ENCODE assay signal across 36 cellular contexts in genomic region chr9:81705578-81705977, GRCh38. TPM values are rescaled to one million over a fixed set of nuclear protein-coding genes. Genes with fewer than 3 reads are reported as not detected.
"Had no signal": no experiment of that assay in that cellular context is flagged by ENCODE, and none has a peak within 500 bp of the region (broad histone marks: within the 10 kb centered on the region; RNA-seq: fewer than 3 reads in every experiment).

No MANE protein-coding gene starts in this region.

- H3K27me3 ChIP-seq: ascending aorta had no signal

- ATAC-seq: activated CD8-positive, alpha-beta T cell treated with anti-CD3 and anti-CD28 coated beads for 36 hours; activated naive CD8-positive, alpha-beta T cell treated with anti-CD3 and anti-CD28 coated beads, Interleukin-2, amount 50 U/mL, for 24 hours had no signal

- DNase-seq: activated B cell treated with CpG ODN at 0.5 μM for 24 hours; activated CD4-positive, alpha-beta memory T cell treated with anti-CD3 and anti-CD28 coated beads for 36 hours; activated CD4-positive, alpha-beta T cell treated with anti-CD3 and anti-CD28 coated beads for 4 hours; activated CD4-positive, alpha-beta T cell treated with anti-CD3 and anti-CD28 coated beads, Interleukin-2, amount 10 ng/mL, durations not matched to agents 24 days and 14 days; activated CD4-positive, alpha-beta T cell treated with anti-CD3 and anti-CD28 coated beads, Interleukin-2, amount 50 U/mL, for 1 hour; activated CD4-positive, alpha-beta T cell treated with anti-CD3 and anti-CD28 coated beads, Interleukin-2, amount 50 U/mL, for 4 hours; activated CD4-positive, CD25-positive, alpha-beta regulatory T cell treated with anti-CD3 and anti-CD28 coated beads, Interleukin-2, amount 50 U/mL, for 72 hours; activated CD8-positive, alpha-beta memory T cell treated with anti-CD3 and anti-CD28 coated beads, Interleukin-2, amount 50 U/mL, for 48 hours; activated CD8-positive, alpha-beta T cell treated with anti-CD3 and anti-CD28 coated beads for 36 hours; activated effector memory CD4-positive, alpha-beta T cell treated with Interleukin-2 at 50 U/mL for 16 hours; activated gamma-delta T cell; activated naive CD4-positive, alpha-beta T cell treated with anti-CD3 and anti-CD28 coated beads, Interleukin-2, amount 10 ng/mL, durations not matched to agents 7 days and 5 days; activated naive CD4-positive, alpha-beta T cell treated with Interleukin-2 at 50 U/mL for 16 hours; activated naive CD8-positive, alpha-beta T cell treated with anti-CD3 and anti-CD28 coated beads, Interleukin-2, amount 10 ng/mL, durations not matched to agents 7 days and 5 days; activated naive CD8-positive, alpha-beta T cell treated with anti-CD3 and anti-CD28 coated beads, Interleukin-2, amount 50 U/mL, for 24 hours; activated T-cell treated with anti-CD3 and anti-CD28 coated beads, Interleukin-2, amount 50 U/mL, for 24 hours; activated T-cell treated with anti-CD3 and anti-CD28 coated beads, Interleukin-2, amount 50 U/mL, for 48 hours; amygdala; anterior cingulate cortex; caudate nucleus; T-helper 1 cell; T-helper 2 cell; T-helper 9 cell had no signal

- H3K9me3 Mint-ChIP-seq: activated B cell treated with CpG ODN at 0.5 μM for 24 hours; activated CD4-positive, alpha-beta memory T cell treated with anti-CD3 and anti-CD28 coated beads for 36 hours; activated CD4-positive, alpha-beta T cell treated with anti-CD3 and anti-CD28 coated beads, Interleukin-2, amount 10 ng/mL, durations not matched to agents 24 days and 14 days; activated CD8-positive, alpha-beta T cell treated with anti-CD3 and anti-CD28 coated beads for 36 hours; activated naive CD4-positive, alpha-beta T cell treated with anti-CD3 and anti-CD28 coated beads, Interleukin-2, amount 10 ng/mL, durations not matched to agents 7 days and 5 days; activated naive CD4-positive, alpha-beta T cell treated with anti-CD3 and anti-CD28 coated beads, Interleukin-2, amount 50 U/mL, for 24 hours; activated naive CD8-positive, alpha-beta T cell treated with anti-CD3 and anti-CD28 coated beads, Interleukin-2, amount 10 ng/mL, durations not matched to agents 7 days and 5 days; activated naive CD8-positive, alpha-beta T cell treated with anti-CD3 and anti-CD28 coated beads, Interleukin-2, amount 50 U/mL, for 24 hours; activated T-cell treated with anti-CD3 and anti-CD28 coated beads, Interleukin-2, amount 50 U/mL, for 24 hours; activated T-helper 2 cell treated with anti-CD3 and anti-CD28 coated beads, Interferon-gamma antibody, Interleukin-2, Interleukin-4, amounts not matched to agents 10 μg/mL and 5 μg/mL and 100 μg/mL, durations not matched to agents 14 hours and 24 hours and 36 hours; T-helper 1 cell treated with Interleukin-12 subunit alpha and Interleukin-12 subunit beta and Interleukin-4 antibody, amounts not matched to agents 30 μg/mL and 1 μg/mL, for 36 hours; T-helper 2 cell treated with Interferon-gamma antibody and Interleukin-4, amounts not matched to agents 5 μg/mL and 100 μg/mL, for 36 hours had no signal

- H3K27ac ChIP-seq: ascending aorta, cardiac muscle cell, VCaP had no signal

- H3K27me3 Mint-ChIP-seq: activated B cell treated with CpG ODN at 0.5 μM for 24 hours; activated CD4-positive, alpha-beta memory T cell treated with anti-CD3 and anti-CD28 coated beads for 36 hours; activated CD4-positive, alpha-beta T cell treated with anti-CD3 and anti-CD28 coated beads, Interleukin-2, amount 10 ng/mL, durations not matched to agents 24 days and 14 days; activated CD8-positive, alpha-beta T cell treated with anti-CD3 and anti-CD28 coated beads for 36 hours; activated naive CD4-positive, alpha-beta T cell treated with anti-CD3 and anti-CD28 coated beads, Interleukin-2, amount 10 ng/mL, durations not matched to agents 7 days and 5 days; activated naive CD4-positive, alpha-beta T cell treated with anti-CD3 and anti-CD28 coated beads, Interleukin-2, amount 50 U/mL, for 24 hours; activated naive CD8-positive, alpha-beta T cell; activated naive CD8-positive, alpha-beta T cell treated with anti-CD3 and anti-CD28 coated beads, Interleukin-2, amount 10 ng/mL, durations not matched to agents 7 days and 5 days; activated naive CD8-positive, alpha-beta T cell treated with anti-CD3 and anti-CD28 coated beads, Interleukin-2, amount 50 U/mL, for 24 hours; activated T-cell treated with anti-CD3 and anti-CD28 coated beads, Interleukin-2, amount 50 U/mL, for 24 hours; central memory CD8-positive, alpha-beta T cell had no signal

- H3K9me3 ChIP-seq: ascending aorta had no signal

- H3K4me1 ChIP-seq: ascending aorta had no signal

- FAIRE-seq: bronchial epithelial cell, TTC549 had no signal

- H3K4me1 Mint-ChIP-seq: activated B cell treated with CpG ODN at 0.5 μM for 24 hours; activated CD4-positive, alpha-beta T cell treated with anti-CD3 and anti-CD28 coated beads, Interleukin-2, amount 10 ng/mL, durations not matched to agents 24 days and 14 days; activated naive CD4-positive, alpha-beta T cell treated with anti-CD3 and anti-CD28 coated beads, Interleukin-2, amount 10 ng/mL, durations not matched to agents 7 days and 5 days; activated naive CD4-positive, alpha-beta T cell treated with anti-CD3 and anti-CD28 coated beads, Interleukin-2, amount 50 U/mL, for 24 hours; activated naive CD8-positive, alpha-beta T cell treated with anti-CD3 and anti-CD28 coated beads, Interleukin-2, amount 10 ng/mL, durations not matched to agents 7 days and 5 days; activated naive CD8-positive, alpha-beta T cell treated with anti-CD3 and anti-CD28 coated beads, Interleukin-2, amount 50 U/mL, for 24 hours; brain; central memory CD8-positive, alpha-beta T cell had no signal

- H3K4me3 ChIP-seq: ascending aorta, cardiac muscle cell had no signal

- H3K36me3 ChIP-seq: ascending aorta, cardiac muscle cell had no signal

- H3K27ac Mint-ChIP-seq: activated B cell treated with CpG ODN at 0.5 μM for 24 hours; activated CD4-positive, alpha-beta memory T cell treated with anti-CD3 and anti-CD28 coated beads for 36 hours; activated CD4-positive, alpha-beta T cell treated with anti-CD3 and anti-CD28 coated beads, Interleukin-2, amount 10 ng/mL, durations not matched to agents 24 days and 14 days; activated CD8-positive, alpha-beta T cell treated with anti-CD3 and anti-CD28 coated beads for 36 hours; activated naive CD4-positive, alpha-beta T cell treated with anti-CD3 and anti-CD28 coated beads, Interleukin-2, amount 10 ng/mL, durations not matched to agents 7 days and 5 days; activated naive CD4-positive, alpha-beta T cell treated with anti-CD3 and anti-CD28 coated beads, Interleukin-2, amount 50 U/mL, for 24 hours; activated naive CD8-positive, alpha-beta T cell; activated naive CD8-positive, alpha-beta T cell treated with anti-CD3 and anti-CD28 coated beads, Interleukin-2, amount 10 ng/mL, durations not matched to agents 7 days and 5 days; activated naive CD8-positive, alpha-beta T cell treated with anti-CD3 and anti-CD28 coated beads, Interleukin-2, amount 50 U/mL, for 24 hours; activated T-cell treated with anti-CD3 and anti-CD28 coated beads, Interleukin-2, amount 50 U/mL, for 24 hours; activated T-helper 2 cell treated with anti-CD3 and anti-CD28 coated beads, Interferon-gamma antibody, Interleukin-2, Interleukin-4, amounts not matched to agents 10 μg/mL and 5 μg/mL and 100 μg/mL, durations not matched to agents 14 hours and 24 hours and 36 hours; T-helper 1 cell treated with Interleukin-12 subunit alpha and Interleukin-12 subunit beta and Interleukin-4 antibody, amounts not matched to agents 30 μg/mL and 1 μg/mL, for 36 hours; T-helper 2 cell treated with Interferon-gamma antibody and Interleukin-4, amounts not matched to agents 5 μg/mL and 100 μg/mL, for 36 hours had no signal

- H3K36me3 Mint-ChIP-seq: activated CD4-positive, alpha-beta memory T cell treated with anti-CD3 and anti-CD28 coated beads for 36 hours; activated naive CD4-positive, alpha-beta T cell treated with anti-CD3 and anti-CD28 coated beads, Interleukin-2, amount 10 ng/mL, durations not matched to agents 7 days and 5 days; activated naive CD4-positive, alpha-beta T cell treated with anti-CD3 and anti-CD28 coated beads, Interleukin-2, amount 50 U/mL, for 24 hours; activated naive CD8-positive, alpha-beta T cell; activated naive CD8-positive, alpha-beta T cell treated with anti-CD3 and anti-CD28 coated beads, Interleukin-2, amount 10 ng/mL, durations not matched to agents 7 days and 5 days; brain had no signal

- H3K4me3 Mint-ChIP-seq: activated B cell treated with CpG ODN at 0.5 μM for 24 hours; activated CD4-positive, alpha-beta memory T cell treated with anti-CD3 and anti-CD28 coated beads for 36 hours; activated CD4-positive, alpha-beta T cell treated with anti-CD3 and anti-CD28 coated beads, Interleukin-2, amount 10 ng/mL, durations not matched to agents 24 days and 14 days; activated CD8-positive, alpha-beta T cell treated with anti-CD3 and anti-CD28 coated beads for 36 hours; activated naive CD4-positive, alpha-beta T cell treated with anti-CD3 and anti-CD28 coated beads, Interleukin-2, amount 10 ng/mL, durations not matched to agents 7 days and 5 days; activated naive CD4-positive, alpha-beta T cell treated with anti-CD3 and anti-CD28 coated beads, Interleukin-2, amount 50 U/mL, for 24 hours; activated naive CD8-positive, alpha-beta T cell; activated naive CD8-positive, alpha-beta T cell treated with anti-CD3 and anti-CD28 coated beads, Interleukin-2, amount 10 ng/mL, durations not matched to agents 7 days and 5 days; activated naive CD8-positive, alpha-beta T cell treated with anti-CD3 and anti-CD28 coated beads, Interleukin-2, amount 50 U/mL, for 24 hours; activated T-cell treated with anti-CD3 and anti-CD28 coated beads, Interleukin-2, amount 50 U/mL, for 24 hours; brain; central memory CD8-positive, alpha-beta T cell; T-helper 1 cell treated with Interleukin-12 subunit alpha and Interleukin-12 subunit beta and Interleukin-4 antibody, amounts not matched to agents 30 μg/mL and 1 μg/mL, for 36 hours; T-helper 2 cell treated with Interferon-gamma antibody and Interleukin-4, amounts not matched to agents 5 μg/mL and 100 μg/mL, for 36 hours had no signal

RNA-seq across cellular contexts. Expression of gene TLE1, which starts 16.2 kb away (rescaled TPM):
- total RNA-seq: activated CD4-positive, alpha-beta T cell treated with anti-CD3 and anti-CD28 coated beads, Interleukin-2, amount 10 ng/mL, durations not matched to agents 24 days and 14 days; activated CD8-positive, alpha-beta memory T cell treated with anti-CD3 and anti-CD28 coated beads for 36 hours had no signal
